In genomic region chr6:81451787-81452186, GRCh38 we compare ENCODE assay signal across 8 cellular contexts.
A peak's percentile ranks its signal among the peaks of the same experiment; 100 is the strongest.
DNase-seq lines count a peak whose midpoint lies in the region; ATAC-seq and TF ChIP-seq lines count a peak whose summit lies in the region.

No MANE protein-coding gene starts in this region.

- no peaks in the 10 kb centered on the region for H3K36me3 ChIP-seq in esophagus muscularis mucosa

- TF ChIP-seq POLR2A in esophagus muscularis mucosa (IDR thresholded peaks at IDR 0.05; ENCODE audit: low read depth) = no peak

- intact Hi-C loops in esophagus muscularis mucosa (cut with DNase I) = no loop called here

- H3K27me3 ChIP-seq in esophagus muscularis mucosa = no peaks in the 10 kb centered on the region

- no peak overlapping the region for H3K4me3 ChIP-seq in AG09309 (ENCODE audit: control insufficient read depth, low read depth, low read length)
- no peak overlapping the region for H3K4me3 ChIP-seq in astrocyte of the cerebellum (ENCODE audit: low read depth, low read length)
- H3K4me3 ChIP-seq in skeletal muscle cell (ENCODE audit: low read depth, low read length) = no peak overlapping the region
- H3K4me3 ChIP-seq in esophagus muscularis mucosa = no peak overlapping the region

- no peak overlapping the region for H3K27ac ChIP-seq in esophagus muscularis mucosa (replicated peaks in 1 of 4)

- peak; percentile 82 for DNase-seq in AG09309 (ENCODE audit: low read depth)
- peak; percentile 66 for DNase-seq in HPDE6-E6E7 (ENCODE audit: extremely low spot score)
- DNase-seq in astrocyte of the cerebellum (ENCODE audit: low read depth) = peak; percentile 31
- DNase-seq in skeletal muscle cell (ENCODE audit: low read depth) = peak; percentile 77
- no peak for DNase-seq in cerebellar cortex (ENCODE audit: low spot score)
- DNase-seq in activated naive CD4-positive, alpha-beta T cell treated with anti-CD3 and anti-CD28 coated beads, Interleukin-2, amount 50 U/mL, for 16 hours = no peak
- no peak for DNase-seq in esophagus muscularis mucosa (ENCODE audit: extremely low spot score)

- ATAC-seq in GM19372 (IDR thresholded peaks at IDR 0.05; ENCODE audit: low read depth, unreplicated experiment) = peak; percentile 69

- no peak for TF ChIP-seq EP300 in esophagus muscularis mucosa (IDR thresholded peaks at IDR 0.05)

- no peaks in the 10 kb centered on the region for H3K4me1 ChIP-seq in esophagus muscularis mucosa

- in situ Hi-C loops in astrocyte of the cerebellum (cut with HindIII; ENCODE audit: low sequenced_read_pairs) = no loop called here

- WGBS in esophagus muscularis mucosa = 63% methylated on average over 2 of the region's 2 CpGs

- TF ChIP-seq CTCF in AG09309 (IDR thresholded peaks at IDR 0.05; ENCODE audit: control insufficient read depth, insufficient read depth, low read depth, low read length, missing control alignments) (no peak), astrocyte of the cerebellum (IDR thresholded peaks at IDR 0.05; ENCODE audit: low read depth, low read length, missing control alignments) (no peak), esophagus muscularis mucosa (IDR thresholded peaks at IDR 0.05) (no peak)

- H3K9me3 ChIP-seq in esophagus muscularis mucosa = no peaks in the 10 kb centered on the region

Comparison
In these comparisons a context has a peak if more than half of its experiments do, and no peak if none do; other contexts are left out.
1. DNase-seq: peak in AG09309 (single experiment), HPDE6-E6E7 (single experiment), astrocyte of the cerebellum (single experiment) and skeletal muscle cell (single experiment); none in cerebellar cortex (single experiment), activated naive CD4-positive, alpha-beta T cell treated with anti-CD3 and anti-CD28 coated beads, Interleukin-2, amount 50 U/mL, for 16 hours (single experiment) and esophagus muscularis mucosa (single experiment).